ENCODE assay signal across 12 cellular contexts in genomic region chr4:72886602-72887001, GRCh38.
DNase-seq lines count a peak whose midpoint lies in the region; ATAC-seq and TF ChIP-seq lines count a peak whose summit lies in the region.
"Had no signal": no experiment of that assay in that cellular context is flagged by ENCODE, and none has a peak within 500 bp of the region (broad histone marks: within the 10 kb centered on the region; RNA-seq: fewer than 3 reads in every experiment).

No MANE protein-coding gene starts in this region.

- H3K23ac ChIP-seq in IMR-90 (ENCODE audit: low read depth, low read length) = no peak overlapping the region

- no peak overlapping the region for H3K14ac ChIP-seq in IMR-90 (replicated peaks; ENCODE audit: low read depth, low read length)

- H2BK20ac ChIP-seq in IMR-90 (ENCODE audit: low read depth, low read length) = no peak overlapping the region

- no peak for TF ChIP-seq POLR2A in IMR-90 (IDR thresholded peaks at IDR 0.05; ENCODE audit: low read depth, low read length)

- POLR2A ChIA-PET in IMR-90 (lab: Charles Lee; ENCODE audit: unreplicated experiment) = no interaction called here

- H3K27me3 ChIP-seq in IMR-90 (ENCODE audit: control insufficient read depth, insufficient read depth, low read length) (no peaks in the 10 kb centered on the region), adipocyte (replicated peaks; ENCODE audit: control insufficient read depth, insufficient read depth, low read length) (no peaks in the 10 kb centered on the region), kidney epithelial cell (ENCODE audit: control insufficient read depth, insufficient read depth, low read length) (no peaks in the 10 kb centered on the region)
- H3K27me3 ChIP-seq: suprapubic skin had no signal

- no peak for DNase-seq in AG10803 (ENCODE audit: low read depth)
- no peak for DNase-seq in IMR-90
- peak; percentile 34 for DNase-seq in adipocyte (ENCODE audit: low read depth)
- no peak for DNase-seq in kidney epithelial cell (ENCODE audit: low read depth)
- no peak for DNase-seq in NCI-H1092 (lab: John Stamatoyannopoulos, UW)
- DNase-seq in T-helper 2 cell = no peak
- no peak for DNase-seq in posterior cingulate gyrus
- DNase-seq: activated CD4-positive, alpha-beta T cell treated with anti-CD3 and anti-CD28 coated beads for 1 hour; activated effector memory CD4-positive, alpha-beta T cell treated with Interleukin-2 at 50 U/mL for 16 hours; NCI-H1105 had no signal

- BruUV-seq in IMR-90 (replicated peaks; lab: Mats Ljungman, UMichigan) = no TSS peak

- H4K91ac ChIP-seq in IMR-90 (ENCODE audit: insufficient read depth, low read depth, low read length) = no peak overlapping the region

- H3K4me1 ChIP-seq in IMR-90 (ENCODE audit: control insufficient read depth, insufficient read depth, low read length) (no peaks in the 10 kb centered on the region), adipocyte (ENCODE audit: control insufficient read depth, insufficient read depth, low read length) (no peaks in the 10 kb centered on the region)
- H3K4me1 ChIP-seq: suprapubic skin had no signal

- CTCF ChIA-PET in IMR-90 (lab: Yijun Ruan, JAX) = interaction anchor here (1.1 kb wide), 2 partner anchors 12 to 54 kb away, joined by 3 to 4 read pairs; no protein-coding TSS in a partner anchor

- intact Hi-C loops in IMR-90 (cut with micrococcal nuclease) = loop anchor here (5.0 kb wide), 3 partner anchors 184 to 589 kb away; no protein-coding TSS in a partner anchor
- intact Hi-C loops in posterior cingulate gyrus (cut with DNase I) = no loop called here

- no peaks in the 10 kb centered on the region for H4K20me1 ChIP-seq in IMR-90 (ENCODE audit: insufficient read depth, low read length)

- no peaks in the 10 kb centered on the region for H3K9me1 ChIP-seq in IMR-90 (ENCODE audit: insufficient read depth, low read length)

- no peak for TF ChIP-seq RAD21 in IMR-90 (IDR thresholded peaks at IDR 0.05; ENCODE audit: low read length)

- H2BK15ac ChIP-seq in IMR-90 (ENCODE audit: low read depth, low read length) = no peak overlapping the region

- no peak overlapping the region for H2AK9ac ChIP-seq in IMR-90 (replicated peaks; ENCODE audit: low read depth, low read length, poor library complexity)

- no peak overlapping the region for H3K27ac ChIP-seq in IMR-90 (ENCODE audit: insufficient read depth, low read length)
- H3K27ac ChIP-seq: suprapubic skin had no signal

- H2BK120ac ChIP-seq in IMR-90 (ENCODE audit: low read depth, low read length) = no peak overlapping the region

- dilution Hi-C loops in IMR-90 (cut with HindIII; ENCODE audit: low sequenced_read_pairs, unreplicated experiment) = no loop called here

- H3K4me3 ChIP-seq in AG10803 (ENCODE audit: low read length) (no peak overlapping the region), IMR-90 (ENCODE audit: insufficient read depth, low read depth, low read length) (no peak overlapping the region), adipocyte (ENCODE audit: low read length) (no peak overlapping the region), kidney epithelial cell (ENCODE audit: low read depth, low read length) (no peak overlapping the region)
- H3K4me3 ChIP-seq: suprapubic skin had no signal

- H2AK5ac ChIP-seq in IMR-90 (ENCODE audit: low read depth, low read length) = no peak overlapping the region

- H3K4ac ChIP-seq in IMR-90 (ENCODE audit: low read depth, low read length) = no peak overlapping the region

- ATAC-seq in IMR-90 (ENCODE audit: low read depth) = 0 out of 2 replicates have a peak, but pooled peaks have one; percentile 40
- no peak for ATAC-seq in HG02973 (IDR thresholded peaks at IDR 0.05; ENCODE audit: unreplicated experiment)

- TF ChIP-seq CTCF in AG10803 (conservative IDR thresholded peaks at IDR 0.05; ENCODE audit: low read length) (peak; percentile 44), IMR-90 (conservative IDR thresholded peaks at IDR 0.05; ENCODE audit: low read depth, low read length) (peak; percentile 39), kidney epithelial cell (IDR thresholded peaks at IDR 0.05; ENCODE audit: insufficient read depth, low read length, poor library complexity, severe bottlenecking) (peak; percentile 16)

- H3K9me3 ChIP-seq in IMR-90 (ENCODE audit: control insufficient read depth, insufficient read depth, low read length) (no peaks in the 10 kb centered on the region), adipocyte (ENCODE audit: control insufficient read depth, low read length) (no peaks in the 10 kb centered on the region)
- H3K9me3 ChIP-seq: suprapubic skin had no signal

- H3K36me3 ChIP-seq in IMR-90 (ENCODE audit: control insufficient read depth, insufficient read depth, low read length) (no peaks in the 10 kb centered on the region), adipocyte (ENCODE audit: control insufficient read depth, insufficient read depth, low read length, severe bottlenecking) (no peaks in the 10 kb centered on the region), kidney epithelial cell (ENCODE audit: control insufficient read depth, insufficient read depth, low read length) (no peaks in the 10 kb centered on the region)
- H3K36me3 ChIP-seq: suprapubic skin had no signal

- no peak overlapping the region for H3K4me2 ChIP-seq in IMR-90 (ENCODE audit: low read depth, low read length)

- no CpG with 5 or more reads among the region's 1 CpG for WGBS in IMR-90 (ENCODE audit: extremely low coverage in 2 of 2, insufficient read length in 1 of 2), 2 experiments

- in situ Hi-C loops in IMR-90 (cut with MboI; ENCODE audit: low sequenced_read_pairs) = no loop called here

- no peak overlapping the region for H2AFZ ChIP-seq in IMR-90 (replicated peaks; ENCODE audit: low read length, poor library complexity)

- H4K8ac ChIP-seq in IMR-90 (ENCODE audit: low read depth in 2 of 2, low read length in 2 of 2) = no peak overlapping the region

- H3K9ac ChIP-seq in IMR-90 (ENCODE audit: low read depth, low read length) = no peak overlapping the region
- H3K9ac ChIP-seq in adipocyte (ENCODE audit: low read length) = no peak overlapping the region

- H4K5ac ChIP-seq in IMR-90 (ENCODE audit: low read depth, low read length) = no peak overlapping the region

- no peak overlapping the region for H2BK5ac ChIP-seq in IMR-90 (ENCODE audit: low read depth, low read length, poor library complexity, severe bottlenecking)

- H3K79me1 ChIP-seq in IMR-90 (ENCODE audit: low read depth in 1 of 2, low read length in 2 of 2) = no peaks in the 10 kb centered on the region

- no peak overlapping the region for H3K56ac ChIP-seq in IMR-90 (ENCODE audit: extremely low read depth, insufficient read depth, low read length)

- no peak overlapping the region for H3K18ac ChIP-seq in IMR-90 (ENCODE audit: low read depth, low read length)

TF ChIP-seq in IMR-90, 13 proteins besides CTCF, POLR2A, EP300 and RAD21:
- no peak for TF ChIP-seq BHLHE40 (IDR thresholded peaks at IDR 0.05; ENCODE audit: low read depth, low read length)
- no peak for TF ChIP-seq CEBPB (IDR thresholded peaks at IDR 0.05; ENCODE audit: low read depth, low read length)
- TF ChIP-seq NFE2L2 (IDR thresholded peaks at IDR 0.05; ENCODE audit: low read depth, low read length) = no peak
- no peak for TF ChIP-seq RCOR1 (IDR thresholded peaks at IDR 0.05; ENCODE audit: insufficient replicate concordance, low read length)
- no peak for TF ChIP-seq USF2 (IDR thresholded peaks at IDR 0.05; ENCODE audit: low read depth, low read length)
- no peak for TF ChIP-seq MAZ (IDR thresholded peaks at IDR 0.05; ENCODE audit: borderline replicate concordance, low read depth, low read length)
